In the genomic region with DNA sequence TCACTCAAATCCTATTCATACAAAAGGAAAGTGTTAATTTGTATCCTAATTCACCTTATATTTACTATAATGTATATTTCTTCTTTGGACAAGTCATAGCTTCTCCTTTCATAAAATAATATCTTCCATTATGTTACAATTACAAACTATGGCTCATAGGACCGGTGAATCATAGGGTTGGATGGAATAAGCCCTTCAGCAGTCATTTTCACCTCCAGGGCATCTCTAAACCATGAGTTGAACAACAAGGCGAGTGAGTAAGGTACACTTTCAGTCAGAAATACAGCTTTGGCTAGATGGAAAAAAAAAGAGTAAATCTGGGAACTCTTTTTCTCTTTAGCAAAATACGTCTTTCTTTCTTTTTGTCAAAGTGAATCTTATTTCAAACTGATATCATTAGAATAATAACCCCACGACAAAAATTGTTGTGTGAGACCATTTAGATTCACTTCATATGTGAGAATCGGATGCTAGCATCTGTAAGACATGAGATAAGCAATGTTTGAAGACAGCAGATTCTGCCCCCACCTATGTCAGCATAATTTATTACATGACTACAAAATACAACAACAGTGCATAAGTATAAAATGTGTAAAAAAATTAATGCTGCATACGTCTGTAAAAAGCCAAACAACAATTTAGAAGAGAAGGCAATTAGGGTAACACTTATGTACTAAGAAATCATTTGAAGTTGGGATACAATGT, we compare ENCODE assay signal across 1 cellular context.
A peak's percentile ranks its signal among the peaks of the same experiment; 100 is the strongest.
TF ChIP-seq lines count a peak whose summit lies in the region.

No MANE protein-coding gene starts in this region.

TF ChIP-seq in HCT116, 20 proteins besides CTCF, POLR2A, EP300 and RAD21 (continued from another document):
- TF ChIP-seq ATF3 (IDR thresholded peaks at IDR 0.05) (no peak), SRF (IDR thresholded peaks at IDR 0.05; ENCODE audit: low read depth) (0 out of 2 replicates have a peak, but pooled peaks have one; percentile 28), SP1 (IDR thresholded peaks at IDR 0.05; ENCODE audit: low read depth) (peak; percentile 79), EZH2 (IDR thresholded peaks at IDR 0.05) (no peak), JUND (IDR thresholded peaks at IDR 0.05) (peak; percentile 88), ZFX (IDR thresholded peaks at IDR 0.05) (no peak), POLR2AphosphoS5 (IDR thresholded peaks at IDR 0.05; ENCODE audit: low read depth, low read length) (peak; percentile 48; the same call in 1 of the 2 replicates), TCF7L2 (IDR thresholded peaks at IDR 0.05; ENCODE audit: borderline replicate concordance, extremely low read depth, insufficient read depth, insufficient read length) (no peak), CEBPB (IDR thresholded peaks at IDR 0.05; ENCODE audit: low read depth) (peak; percentile 61), FOSL1 (IDR thresholded peaks at IDR 0.05; ENCODE audit: low read depth) (peak; percentile 85), CBX3 (IDR thresholded peaks at IDR 0.05; ENCODE audit: low read depth) (peak; percentile 79)
- TF ChIP-seq, protein P1, sequence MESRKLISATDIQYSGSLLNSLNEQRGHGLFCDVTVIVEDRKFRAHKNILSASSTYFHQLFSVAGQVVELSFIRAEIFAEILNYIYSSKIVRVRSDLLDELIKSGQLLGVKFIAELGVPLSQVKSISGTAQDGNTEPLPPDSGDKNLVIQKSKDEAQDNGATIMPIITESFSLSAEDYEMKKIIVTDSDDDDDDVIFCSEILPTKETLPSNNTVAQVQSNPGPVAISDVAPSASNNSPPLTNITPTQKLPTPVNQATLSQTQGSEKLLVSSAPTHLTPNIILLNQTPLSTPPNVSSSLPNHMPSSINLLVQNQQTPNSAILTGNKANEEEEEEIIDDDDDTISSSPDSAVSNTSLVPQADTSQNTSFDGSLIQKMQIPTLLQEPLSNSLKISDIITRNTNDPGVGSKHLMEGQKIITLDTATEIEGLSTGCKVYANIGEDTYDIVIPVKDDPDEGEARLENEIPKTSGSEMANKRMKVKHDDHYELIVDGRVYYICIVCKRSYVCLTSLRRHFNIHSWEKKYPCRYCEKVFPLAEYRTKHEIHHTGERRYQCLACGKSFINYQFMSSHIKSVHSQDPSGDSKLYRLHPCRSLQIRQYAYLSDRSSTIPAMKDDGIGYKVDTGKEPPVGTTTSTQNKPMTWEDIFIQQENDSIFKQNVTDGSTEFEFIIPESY (IDR thresholded peaks at IDR 0.05; ENCODE audit: extremely low read depth, insufficient replicate concordance, low read length), result no peak
